Comparison of ENCODE assay signal across 2 cellular contexts in genomic region chr13:52102423-52102822, GRCh38. TPM values are rescaled to one million over a fixed set of nuclear protein-coding genes. Genes with fewer than 3 reads are reported as not detected.
"Had no signal": no experiment of that assay in that cellular context is flagged by ENCODE, and none has a peak within 500 bp of the region (broad histone marks: within the 10 kb centered on the region; RNA-seq: fewer than 3 reads in every experiment).

No MANE protein-coding gene starts in this region.

RNA-seq across cellular contexts. Expression of gene NEK5, which starts 26.4 kb away (rescaled TPM):
- total RNA-seq: mesenteric fat pad, myocyte had no signal
